ENCODE assay signal across 26 cellular contexts in genomic region chr4:8211229-8211628, GRCh38. TPM values are rescaled to one million over a fixed set of nuclear protein-coding genes. Genes with fewer than 3 reads are reported as not detected.
"Had no signal": no experiment of that assay in that cellular context is flagged by ENCODE, and none has a peak within 500 bp of the region (broad histone marks: within the 10 kb centered on the region; RNA-seq: fewer than 3 reads in every experiment).

No MANE protein-coding gene starts in this region.

- H3K36me3 Mint-ChIP-seq: activated naive CD8-positive, alpha-beta T cell had no signal

- H3K27ac Mint-ChIP-seq: activated B cell treated with CpG ODN at 0.5 μM for 24 hours; activated CD4-positive, alpha-beta T cell treated with anti-CD3 and anti-CD28 coated beads for 36 hours; activated naive CD8-positive, alpha-beta T cell; activated T-cell treated with anti-CD3 and anti-CD28 coated beads, Interleukin-2, amount 50 U/mL, for 24 hours; activated T-helper 2 cell treated with anti-CD3 and anti-CD28 coated beads, Interferon-gamma antibody, Interleukin-2, Interleukin-4, amounts not matched to agents 10 μg/mL and 5 μg/mL and 100 μg/mL, durations not matched to agents 14 hours and 24 hours and 36 hours; endodermal cell; memory B cell had no signal

- H3K4me3 Mint-ChIP-seq: activated B cell treated with CpG ODN at 0.5 μM for 24 hours; activated CD4-positive, alpha-beta T cell treated with anti-CD3 and anti-CD28 coated beads for 36 hours; activated naive CD8-positive, alpha-beta T cell; activated T-cell treated with anti-CD3 and anti-CD28 coated beads, Interleukin-2, amount 50 U/mL, for 24 hours; endodermal cell; memory B cell had no signal

- H3K4me3 ChIP-seq: adrenal gland, colonic mucosa, dorsolateral prefrontal cortex, esophagus squamous epithelium, gastrocnemius medialis, mucosa of descending colon, testis, uterus had no signal

- H3K4me1 ChIP-seq: colonic mucosa, testis, uterus had no signal

- ATAC-seq: activated CD4-positive, alpha-beta T cell treated with anti-CD3 and anti-CD28 coated beads for 36 hours; gastrocnemius medialis; mucosa of descending colon had no signal

- H3K4me1 Mint-ChIP-seq: activated CD4-positive, alpha-beta T cell treated with anti-CD3 and anti-CD28 coated beads for 36 hours had no signal

- H3K9me3 Mint-ChIP-seq: activated B cell treated with CpG ODN at 0.5 μM for 24 hours; activated T-cell treated with anti-CD3 and anti-CD28 coated beads, Interleukin-2, amount 50 U/mL, for 24 hours; activated T-helper 2 cell treated with anti-CD3 and anti-CD28 coated beads, Interferon-gamma antibody, Interleukin-2, Interleukin-4, amounts not matched to agents 10 μg/mL and 5 μg/mL and 100 μg/mL, durations not matched to agents 14 hours and 24 hours and 36 hours; endodermal cell; memory B cell had no signal

- H3K27me3 ChIP-seq: adrenal gland, colonic mucosa, dorsolateral prefrontal cortex, esophagus squamous epithelium, gastrocnemius medialis, testis, uterus had no signal

- DNase-seq: activated B cell treated with CpG ODN at 0.5 μM for 24 hours; activated CD4-positive, alpha-beta T cell treated with anti-CD3 and anti-CD28 coated beads for 36 hours; activated CD4-positive, alpha-beta T cell treated with anti-CD3 and anti-CD28 coated beads, Interleukin-2, amount 50 U/mL, for 4 hours; activated CD8-positive, alpha-beta memory T cell treated with anti-CD3 and anti-CD28 coated beads for 24 hours; activated CD8-positive, alpha-beta memory T cell treated with anti-CD3 and anti-CD28 coated beads, Interleukin-2, amount 50 U/mL, for 4 hours; activated naive CD4-positive, alpha-beta T cell; activated T-cell treated with anti-CD3 and anti-CD28 coated beads, Interleukin-2, amount 50 U/mL, for 24 hours; adrenal gland; colonic mucosa; dorsolateral prefrontal cortex; endodermal cell; esophagus squamous epithelium; gastrocnemius medialis; hippocampal formation; retina; stimulated activated CD4-positive, alpha-beta T cell treated with anti-CD3 and anti-CD28 coated beads, Interleukin-4, amount 100 ng/mL, for 1 hour; T1000; testis; trophoblast cell; uterus had no signal

- H3K27ac ChIP-seq: adrenal gland, colonic mucosa, dorsolateral prefrontal cortex, esophagus squamous epithelium, gastrocnemius medialis, testis, uterus had no signal

- H3K36me3 ChIP-seq: colonic mucosa, gastrocnemius medialis, uterus had no signal

- H3K27me3 Mint-ChIP-seq: activated B cell treated with CpG ODN at 0.5 μM for 24 hours; activated CD4-positive, alpha-beta T cell treated with anti-CD3 and anti-CD28 coated beads for 36 hours; activated naive CD8-positive, alpha-beta T cell; activated T-cell treated with anti-CD3 and anti-CD28 coated beads, Interleukin-2, amount 50 U/mL, for 24 hours; memory B cell had no signal

- H3K9me3 ChIP-seq: adrenal gland, colonic mucosa, esophagus squamous epithelium, gastrocnemius medialis, mucosa of descending colon, testis, uterus had no signal

RNA-seq across cellular contexts. Expression of gene SH3TC1, which starts 12.1 kb away (rescaled TPM):
- polyA plus RNA-seq: neural cell had no signal

RNA-seq across cellular contexts. Expression of gene HTRA3, which starts 58.3 kb away (rescaled TPM):
- total RNA-seq: activated B cell treated with CpG ODN at 0.5 μM for 24 hours; activated CD4-positive, alpha-beta T cell treated with anti-CD3 and anti-CD28 coated beads for 36 hours; T-helper 1 cell treated with Interleukin-12 subunit alpha and Interleukin-12 subunit beta and Interleukin-4 antibody, amounts not matched to agents 30 ng/mL and 1 ng/mL, for 36 hours had no signal
- polyA plus RNA-seq: neural cell had no signal
